Comparison of ENCODE assay signal across 9 cellular contexts in genomic region chr2:218405365-218406208, GRCh38. TPM values are rescaled to one million over a fixed set of nuclear protein-coding genes. Genes with fewer than 3 reads are reported as not detected.
DNase-seq lines count a peak whose midpoint lies in the region; ATAC-seq, FAIRE-seq and TF ChIP-seq lines count a peak whose summit lies in the region.
"Had no signal": no experiment of that assay in that cellular context is flagged by ENCODE, and none has a peak within 500 bp of the region (broad histone marks: within the 10 kb centered on the region; RNA-seq: fewer than 3 reads in every experiment).

No MANE protein-coding gene starts in this region.

- H3K36me3 Mint-ChIP-seq in activated naive CD8-positive, alpha-beta T cell, result no peaks in the 10 kb centered on the region

- peak overlapping the region in 1 of 2 donors; percentile 67 for H3K9ac ChIP-seq in kidney (ENCODE audit: low read length in 2 of 2)

- intact Hi-C loops in kidney (cut with DNase I), result no loop called here

- peak overlapping the region; percentile 83 for H3K4me3 Mint-ChIP-seq in activated naive CD8-positive, alpha-beta T cell
- H3K4me3 Mint-ChIP-seq in stimulated activated naive CD8-positive, alpha-beta T cell treated with anti-CD3 and anti-CD28 coated beads, Interleukin-15, amount 100 ng/mL, for 72 hours, result peak overlapping the region; percentile 78 to 81

- no peak for FAIRE-seq in kidney (lab: Jason Lieb, UNC)

- no peak for TF ChIP-seq CTCF in kidney (IDR thresholded peaks at IDR 0.05; ENCODE audit: borderline replicate concordance, extremely low read depth, insufficient read depth)

- H3K4me3 ChIP-seq in kidney (ENCODE audit: low read length in 2 of 2), result peak overlapping the region; percentile 47 to 55

- H3K4me1 Mint-ChIP-seq in activated naive CD8-positive, alpha-beta T cell (ENCODE audit: low read depth), result peaks cover 44% of the 10 kb centered on the region
- H3K4me1 Mint-ChIP-seq in stimulated activated naive CD8-positive, alpha-beta T cell treated with anti-CD3 and anti-CD28 coated beads, Interleukin-15, amount 100 ng/mL, for 72 hours, result peaks cover 76% of the 10 kb centered on the region

- no peaks in the 10 kb centered on the region for H3K9me3 ChIP-seq in kidney (ENCODE audit: control insufficient read depth in 1 of 2, low read length in 2 of 2)

- H3K36me3 ChIP-seq in kidney (ENCODE audit: control insufficient read depth in 1 of 2, insufficient read depth in 2 of 2, low read length in 2 of 2), result peaks cover 0 to 13% of the 10 kb centered on the region in 2 donors

- peak overlapping the region; percentile 86 to 90 for H3K27ac ChIP-seq in kidney (ENCODE audit: low read depth in 2 of 2, low read length in 2 of 2)

- no peaks in the 10 kb centered on the region for H3K9me3 Mint-ChIP-seq in activated naive CD8-positive, alpha-beta T cell (ENCODE audit: low read depth)
- H3K9me3 Mint-ChIP-seq in stimulated activated naive CD8-positive, alpha-beta T cell treated with anti-CD3 and anti-CD28 coated beads, Interleukin-15, amount 100 ng/mL, for 72 hours, result no peaks in the 10 kb centered on the region

- peaks cover 19 to 32% of the 10 kb centered on the region in 2 donors for H3K4me1 ChIP-seq in kidney (ENCODE audit: control insufficient read depth in 1 of 2, insufficient read depth in 1 of 2, low read depth in 1 of 2, low read length in 2 of 2)

- H3K27ac Mint-ChIP-seq in activated naive CD8-positive, alpha-beta T cell, result peak overlapping the region; percentile 72
- peak overlapping the region; percentile 2 to 88 for H3K27ac Mint-ChIP-seq in stimulated activated naive CD8-positive, alpha-beta T cell treated with anti-CD3 and anti-CD28 coated beads, Interleukin-15, amount 100 ng/mL, for 72 hours

- DNase-seq in SIG-M5 treated with dmso at 0.1 percent for 504 hours (lab: John Stamatoyannopoulos, UW; ENCODE audit: unreplicated experiment) (peak; percentile 66), SIG-M5 (lab: John Stamatoyannopoulos, UW) (no peak), kidney (peak; percentile 85), DMS79 treated with DMSO at 0.1 percent for 48 hours (lab: John Stamatoyannopoulos, UW) (no peak), HPDE6-E6E7 (ENCODE audit: extremely low spot score) (no peak)
- DNase-seq in stimulated activated naive CD8-positive, alpha-beta T cell treated with anti-CD3 and anti-CD28 coated beads, Interleukin-15, amount 100 ng/mL, for 72 hours, result no peak

- peak; percentile 13 for ATAC-seq in HG03439 (IDR thresholded peaks at IDR 0.05; ENCODE audit: unreplicated experiment)
- ATAC-seq in stimulated activated naive CD8-positive, alpha-beta T cell treated with anti-CD3 and anti-CD28 coated beads, Interleukin-15, amount 100 ng/mL, for 72 hours, result peak; percentile 52

- H3K27me3 Mint-ChIP-seq in activated naive CD8-positive, alpha-beta T cell, result no peaks in the 10 kb centered on the region
- H3K27me3 Mint-ChIP-seq in stimulated activated naive CD8-positive, alpha-beta T cell treated with anti-CD3 and anti-CD28 coated beads, Interleukin-15, amount 100 ng/mL, for 72 hours, result peaks cover 17% of the 10 kb centered on the region

RNA-seq across cellular contexts. Expression of gene CTDSP1, which starts 5.9 kb away (rescaled TPM):
- 196 TPM for total RNA-seq in kidney
- polyA plus RNA-seq in kidney (ENCODE audit: insufficient read depth, low read depth, low replicate concordance), result 118 TPM

RNA-seq across cellular contexts. Expression of gene VIL1, which starts 13.3 kb away (rescaled TPM):
- 9.0 TPM for total RNA-seq in kidney
- polyA plus RNA-seq in kidney (ENCODE audit: insufficient read depth, low read depth, low replicate concordance), result 10.5 TPM
- total RNA-seq: dermis microvascular lymphatic vessel endothelial cell had no signal

RNA-seq across cellular contexts. Expression of gene SLC11A1, which starts 23.5 kb away (rescaled TPM):
- total RNA-seq in kidney, result 37.6 TPM
- polyA plus RNA-seq in kidney (ENCODE audit: insufficient read depth, low read depth, low replicate concordance), result 1.2 TPM

RNA-seq across cellular contexts. Expression of gene CATIP, which starts 48.9 kb away (rescaled TPM):
- total RNA-seq in kidney, result 6.2 TPM
- polyA plus RNA-seq in kidney (ENCODE audit: insufficient read depth, low read depth, low replicate concordance), result 7.6 TPM
- total RNA-seq: dermis microvascular lymphatic vessel endothelial cell had no signal

Comparison
In these comparisons a context has a peak if more than half of its experiments do, and no peak if none do; other contexts are left out.
1. DNase-seq: peak in SIG-M5 treated with dmso at 0.1 percent for 504 hours (single experiment) and kidney (single experiment); none in SIG-M5 (single experiment), stimulated activated naive CD8-positive, alpha-beta T cell treated with anti-CD3 and anti-CD28 coated beads, Interleukin-15, amount 100 ng/mL, for 72 hours (0 of 2), DMS79 treated with DMSO at 0.1 percent for 48 hours (single experiment) and HPDE6-E6E7 (single experiment).